Comparison of ENCODE assay signal across 8 cellular contexts in the genomic region with DNA sequence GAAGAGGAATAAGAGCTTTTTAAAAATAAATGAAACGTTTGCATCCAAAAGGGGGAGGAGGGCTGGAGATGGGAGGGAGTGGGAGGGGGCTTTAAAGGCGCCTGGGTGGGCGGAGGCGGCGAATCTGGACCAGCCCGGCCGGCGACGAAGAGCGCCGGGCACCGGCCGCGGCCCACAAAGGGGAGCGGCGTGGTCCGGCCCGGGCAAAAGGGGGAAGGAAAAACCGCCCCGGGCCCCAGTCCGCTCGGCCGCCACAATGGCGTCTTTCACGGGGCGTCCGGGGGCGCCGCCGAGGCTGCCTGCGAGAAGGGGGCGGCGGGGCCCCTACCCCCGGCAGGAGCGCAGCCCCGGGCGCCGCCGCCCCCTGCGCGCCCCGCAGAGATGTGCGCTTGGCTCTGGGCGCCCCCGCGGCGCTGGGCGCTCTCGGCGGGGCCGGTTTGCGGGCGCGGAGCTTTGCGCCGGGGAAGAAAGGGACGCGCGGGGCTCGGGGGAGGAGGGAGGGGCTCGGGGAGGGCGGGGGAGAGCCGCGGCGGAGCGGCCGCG.
DNase-seq lines count a peak whose midpoint lies in the region; ATAC-seq and TF ChIP-seq lines count a peak whose summit lies in the region.

No MANE protein-coding gene starts in this region.

- TF ChIP-seq CTCF in coronary artery (IDR thresholded peaks at IDR 0.05) = no peak

- peak overlapping the region; percentile 77 for H3K4me3 ChIP-seq in coronary artery
- H3K4me3 ChIP-seq in mucosa of stomach (ENCODE audit: low read length) = no peak overlapping the region

- ATAC-seq in GM19023 (IDR thresholded peaks at IDR 0.05; ENCODE audit: unreplicated experiment) (peak; percentile 39), HG03280 (IDR thresholded peaks at IDR 0.05; ENCODE audit: unreplicated experiment) (peak; percentile 34), HG03571 (IDR thresholded peaks at IDR 0.05; ENCODE audit: unreplicated experiment) (no peak)

- no peak for DNase-seq in coronary artery (ENCODE audit: low spot score)
- no peak for DNase-seq in NCI-H1048 (lab: John Stamatoyannopoulos, UW)
- DNase-seq in OCI-M2 (lab: John Stamatoyannopoulos, UW; ENCODE audit: unreplicated experiment) = no peak
- no peak for DNase-seq in stimulated activated CD8-positive, alpha-beta memory T cell treated with anti-CD3 and anti-CD28 coated beads, Interleukin-4, amount 100 ng/mL, for 48 hours

- no peaks in the 10 kb centered on the region for H3K9me3 ChIP-seq in mucosa of stomach (ENCODE audit: control insufficient read depth, low read length)

- peak overlapping the region; percentile 65 for H3K9ac ChIP-seq in mucosa of stomach (ENCODE audit: low read length)

- no peaks in the 10 kb centered on the region for H3K36me3 ChIP-seq in mucosa of stomach (ENCODE audit: control insufficient read depth, insufficient read depth, low read length)

- peak overlapping the region; percentile 75 to 84 for H3K27ac ChIP-seq in coronary artery

- no peaks in the 10 kb centered on the region for H3K27me3 ChIP-seq in mucosa of stomach (ENCODE audit: control insufficient read depth, insufficient read depth, low read length)

- H3K4me1 ChIP-seq in mucosa of stomach (ENCODE audit: control insufficient read depth, insufficient read depth, low read length) = peaks cover 14% of the 10 kb centered on the region
